Comparison of ENCODE assay signal across 22 cellular contexts in the genomic region with DNA sequence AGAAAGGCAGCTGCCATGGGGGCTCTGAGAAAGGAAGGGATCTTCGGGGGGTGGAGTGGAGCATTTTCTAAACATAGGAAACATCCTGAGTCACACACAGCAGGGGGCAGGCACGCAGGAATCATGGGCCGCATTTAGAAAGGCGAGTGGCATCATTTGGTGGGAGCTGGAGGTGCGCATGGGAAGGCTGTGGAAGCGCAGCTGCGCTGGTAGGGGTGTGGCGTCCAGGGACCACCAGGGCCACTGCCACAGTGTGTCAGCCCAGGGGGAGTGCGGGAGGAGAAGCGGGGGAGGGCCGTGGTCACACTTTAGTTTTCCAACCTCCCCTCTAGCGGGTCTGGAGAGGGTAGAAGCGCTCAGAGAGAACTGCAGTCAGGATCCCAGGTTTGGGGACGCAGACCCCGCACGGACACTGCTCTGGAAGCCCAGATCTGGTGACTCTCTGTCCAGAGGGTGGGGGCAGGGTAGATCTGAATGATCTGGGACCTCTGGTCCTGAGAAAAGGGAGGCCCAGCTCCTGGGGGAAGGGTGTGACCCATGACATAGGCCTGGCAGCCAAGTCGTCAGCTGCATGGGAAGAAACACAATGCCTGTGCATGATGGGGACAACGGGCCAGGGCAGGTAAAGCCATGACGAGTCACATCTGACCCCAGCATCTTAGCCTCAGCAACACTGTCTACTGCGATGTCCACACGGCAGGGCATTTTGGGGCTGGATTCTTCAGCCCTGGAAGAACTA.
A peak's percentile ranks its signal among the peaks of the same experiment; 100 is the strongest.
DNase-seq lines count a peak whose midpoint lies in the region; ATAC-seq and TF ChIP-seq lines count a peak whose summit lies in the region.
"Had no signal": no experiment of that assay in that cellular context is flagged by ENCODE, and none has a peak within 500 bp of the region (broad histone marks: within the 10 kb centered on the region; RNA-seq: fewer than 3 reads in every experiment).

No MANE protein-coding gene starts in this region.

- DNase-seq in Right ventricle myocardium inferior (ENCODE audit: missing footprints), result peak; percentile 33
- DNase-seq in Right ventricle myocardium superior, result no peak
- no peak for DNase-seq in RWPE2 (ENCODE audit: low spot score)
- peak; percentile 15 for DNase-seq in left kidney (ENCODE audit: low read depth, low spot score)
- DNase-seq in upper lobe of right lung, result peak; percentile 13
- no peak for DNase-seq in HAP-1 (ENCODE audit: low spot score in 2 of 2)
- no peak for DNase-seq in immature natural killer cell
- no peak for DNase-seq in middle frontal gyrus (ENCODE audit: extremely low spot score, low spot score)
- DNase-seq: activated CD4-positive, alpha-beta T cell treated with anti-CD3 and anti-CD28 coated beads for 1 hour; activated CD8-positive, alpha-beta memory T cell treated with anti-CD3 and anti-CD28 coated beads, Interleukin-2, amount 10 ng/mL, durations not matched to agents 7 days and 5 days; activated gamma-delta T cell; CD8-positive, alpha-beta T cell; colonic mucosa; naive thymus-derived CD4-positive, alpha-beta T cell; NCI-H2081 treated with DMSO at 0.1 percent for 48 hours; NCI-H774; stomach had no signal

- H3K27me3 ChIP-seq in RWPE2 (ENCODE audit: insufficient read depth, poor library complexity, severe bottlenecking), result no peaks in the 10 kb centered on the region
- no peaks in the 10 kb centered on the region for H3K27me3 ChIP-seq in upper lobe of right lung
- H3K27me3 ChIP-seq in HAP-1 (ENCODE audit: low read depth), result no peaks in the 10 kb centered on the region
- H3K27me3 ChIP-seq: colonic mucosa, stomach, vagina had no signal

- no peaks in the 10 kb centered on the region for H3K36me3 Mint-ChIP-seq in immature natural killer cell
- H3K36me3 Mint-ChIP-seq: activated CD8-positive, alpha-beta memory T cell treated with anti-CD3 and anti-CD28 coated beads, Interleukin-2, amount 10 ng/mL, durations not matched to agents 7 days and 5 days; CD8-positive, alpha-beta T cell; naive thymus-derived CD4-positive, alpha-beta T cell had no signal

- no peak for ATAC-seq in Right ventricle myocardium inferior
- no peak for ATAC-seq in Right ventricle myocardium superior (ENCODE audit: poor library complexity)
- ATAC-seq in RWPE2 (ENCODE audit: low read depth), result peak; percentile 8; the same call in 1 of the 3 replicates
- no peak for ATAC-seq in upper lobe of right lung
- ATAC-seq: activated CD8-positive, alpha-beta memory T cell treated with anti-CD3 and anti-CD28 coated beads, Interleukin-2, amount 10 ng/mL, durations not matched to agents 7 days and 5 days; CD8-positive, alpha-beta T cell; gastroesophageal sphincter; naive thymus-derived CD4-positive, alpha-beta T cell had no signal

- H3K27ac ChIP-seq in RWPE2 (ENCODE audit: poor library complexity, severe bottlenecking) (no peak overlapping the region), upper lobe of right lung (no peak overlapping the region)
- H3K27ac ChIP-seq: colonic mucosa, epithelial cell of prostate, gastroesophageal sphincter, RWPE1, stomach, vagina had no signal

- H3K27me3 Mint-ChIP-seq in immature natural killer cell (ENCODE audit: low read depth in 3 of 3), result peaks cover 3 to 6% (median 4%) of the 10 kb centered on the region in 3 donors

- H3K9me3 ChIP-seq in RWPE2 (ENCODE audit: severe bottlenecking), result no peaks in the 10 kb centered on the region
- H3K9me3 ChIP-seq in upper lobe of right lung, result peaks cover 4% of the 10 kb centered on the region
- no peaks in the 10 kb centered on the region for H3K9me3 ChIP-seq in HAP-1
- H3K9me3 ChIP-seq: colonic mucosa, vagina had no signal

- in situ Hi-C loops in HAP-1 (cut with MboI; ENCODE audit: low sequenced_read_pairs), result no loop called here

- H3K4me1 Mint-ChIP-seq in immature natural killer cell, result no peaks in the 10 kb centered on the region
- H3K4me1 Mint-ChIP-seq: activated CD8-positive, alpha-beta memory T cell treated with anti-CD3 and anti-CD28 coated beads, Interleukin-2, amount 10 ng/mL, durations not matched to agents 7 days and 5 days; naive thymus-derived CD4-positive, alpha-beta T cell had no signal

- no peak overlapping the region for H3K27ac Mint-ChIP-seq in immature natural killer cell
- H3K27ac Mint-ChIP-seq: activated CD8-positive, alpha-beta memory T cell treated with anti-CD3 and anti-CD28 coated beads, Interleukin-2, amount 10 ng/mL, durations not matched to agents 7 days and 5 days; CD8-positive, alpha-beta T cell; naive thymus-derived CD4-positive, alpha-beta T cell; T-helper 1 cell treated with Interleukin-12 subunit alpha and Interleukin-12 subunit beta and Interleukin-4 antibody, amounts not matched to agents 30 μg/mL and 1 μg/mL, for 36 hours had no signal

- intact Hi-C loops in Right ventricle myocardium inferior (cut with DNase I) (no loop called here), Right ventricle myocardium superior (cut with DNase I) (no loop called here), upper lobe of right lung (cut with DNase I) (no loop called here)

- H3K4me1 ChIP-seq in RWPE2 (ENCODE audit: insufficient read depth, poor library complexity, severe bottlenecking), result no peaks in the 10 kb centered on the region
- no peaks in the 10 kb centered on the region for H3K4me1 ChIP-seq in upper lobe of right lung
- H3K4me1 ChIP-seq in HAP-1, result no peaks in the 10 kb centered on the region
- H3K4me1 ChIP-seq: colonic mucosa, gastroesophageal sphincter, stomach, vagina had no signal

- TF ChIP-seq CTCF in RWPE2 (IDR thresholded peaks at IDR 0.05; ENCODE audit: poor library complexity, severe bottlenecking) (no peak), upper lobe of right lung (IDR thresholded peaks at IDR 0.05) (no peak)

- no peaks in the 10 kb centered on the region for H3K36me3 ChIP-seq in RWPE2 (ENCODE audit: low read depth)
- no peaks in the 10 kb centered on the region for H3K36me3 ChIP-seq in upper lobe of right lung
- H3K36me3 ChIP-seq in HAP-1 (replicated peaks), result no peaks in the 10 kb centered on the region
- H3K36me3 ChIP-seq: colonic mucosa, gastroesophageal sphincter, stomach, vagina had no signal

- H3K4me3 Mint-ChIP-seq in immature natural killer cell, result no peak overlapping the region
- H3K4me3 Mint-ChIP-seq: activated CD8-positive, alpha-beta memory T cell treated with anti-CD3 and anti-CD28 coated beads, Interleukin-2, amount 10 ng/mL, durations not matched to agents 7 days and 5 days; CD8-positive, alpha-beta T cell; naive thymus-derived CD4-positive, alpha-beta T cell; T-helper 1 cell treated with Interleukin-12 subunit alpha and Interleukin-12 subunit beta and Interleukin-4 antibody, amounts not matched to agents 30 μg/mL and 1 μg/mL, for 36 hours had no signal

- no peak overlapping the region for H3K4me3 ChIP-seq in RWPE2 (ENCODE audit: severe bottlenecking)
- no peak overlapping the region for H3K4me3 ChIP-seq in upper lobe of right lung
- no peak overlapping the region for H3K4me3 ChIP-seq in HAP-1
- H3K4me3 ChIP-seq: colonic mucosa, gastroesophageal sphincter, stomach, vagina had no signal

- H3K9me3 Mint-ChIP-seq in immature natural killer cell, result peaks cover 0 to 3% (median under 1%) of the 10 kb centered on the region in 6 donors

Comparison
In these comparisons a context has a peak if more than half of its experiments do, and no peak if none do; other contexts are left out.
1. DNase-seq: peak in Right ventricle myocardium inferior (single experiment), left kidney (single experiment) and upper lobe of right lung (single experiment); none in Right ventricle myocardium superior (single experiment), RWPE2 (single experiment), HAP-1 (0 of 2), immature natural killer cell (0 of 3) and middle frontal gyrus (single experiment).